Comparison of ENCODE assay signal across 25 cellular contexts in the genomic region with DNA sequence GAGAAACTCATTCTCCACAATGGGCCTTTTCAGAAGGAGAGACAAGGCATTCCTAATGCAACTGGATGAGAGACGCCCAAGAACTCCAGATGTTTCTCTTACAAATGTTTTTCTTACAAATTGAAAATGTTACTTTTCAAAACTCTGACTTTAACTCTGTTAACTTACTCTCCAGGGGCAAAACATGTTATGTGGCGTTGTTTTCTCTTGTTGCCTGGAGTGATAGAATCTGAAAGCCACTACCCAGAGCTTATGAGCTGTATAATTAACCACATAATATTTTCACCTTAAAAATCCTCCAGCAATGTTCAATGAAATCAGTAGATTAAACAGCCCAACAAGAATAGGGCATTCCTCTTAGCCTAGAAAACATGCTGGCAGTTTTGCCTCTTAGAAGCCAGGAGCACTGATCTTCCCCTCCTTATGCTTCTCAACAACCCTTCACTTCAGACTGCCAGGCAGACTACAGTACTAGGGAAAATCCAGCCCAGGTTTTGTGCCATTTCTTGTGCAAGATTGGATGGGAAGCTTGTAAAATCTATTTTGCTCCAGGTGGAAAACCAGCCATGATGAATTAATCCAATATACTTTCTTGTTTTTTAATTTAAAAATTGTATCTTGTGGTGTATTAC.
"Had no signal": no experiment of that assay in that cellular context is flagged by ENCODE, and none has a peak within 500 bp of the region (broad histone marks: within the 10 kb centered on the region; RNA-seq: fewer than 3 reads in every experiment).

No MANE protein-coding gene starts in this region.

- H3K27me3 ChIP-seq: esophagus squamous epithelium, gastrocnemius medialis, neutrophil, pancreas, spleen, tibial nerve, upper lobe of left lung, uterus had no signal

- H3K36me3 ChIP-seq: esophagus squamous epithelium, gastrocnemius medialis, lower lobe of right lung, neutrophil, pancreas, spleen, thoracic aorta, tibial nerve, upper lobe of left lung, uterus had no signal

- DNase-seq: central memory CD4-positive, alpha-beta T cell; dorsolateral prefrontal cortex; effector CD4-positive, alpha-beta T cell; endodermal cell; esophagus squamous epithelium; foreskin fibroblast; gastrocnemius medialis; head of caudate nucleus; lower lobe of right lung; pancreas; right cardiac atrium; spleen; stimulated activated CD4-positive, alpha-beta T cell treated with anti-CD3 and anti-CD28 coated beads, Interleukin-4, amount 100 ng/mL, for 4 hours; stimulated activated naive CD8-positive, alpha-beta T cell treated with anti-CD3 and anti-CD28 coated beads, Interleukin-15, Interleukin-2, amounts not matched to agents 100 U/mL and 50 U/mL, for 24 hours; uterus had no signal

- H3K27ac Mint-ChIP-seq: endodermal cell; natural killer cell treated with Interleukin-12 subunit alpha and Interleukin-12 subunit beta and Interleukin-15 and Interleukin-18, amount 100 ng/mL, for 72 hours; progenitor cell of endocrine pancreas; stimulated activated memory B cell treated with anti-CD40 and anti-IgM and Interleukin-4, amounts not matched to agents 10 μg/mL and 1 μg/mL and 100 μg/mL, for 72 hours had no signal

- H3K4me1 ChIP-seq: gastrocnemius medialis, lower lobe of right lung, pancreas, spleen, tibial nerve, uterus had no signal

- H3K27ac ChIP-seq: dorsolateral prefrontal cortex, esophagus squamous epithelium, gastrocnemius medialis, lower lobe of right lung, neutrophil, pancreas, spleen, thoracic aorta, tibial nerve, upper lobe of left lung, uterus had no signal

- H3K4me1 Mint-ChIP-seq: stimulated activated memory B cell treated with anti-CD40 and anti-IgM and Interleukin-4, amounts not matched to agents 10 μg/mL and 1 μg/mL and 100 μg/mL, for 72 hours had no signal

- H3K9me3 Mint-ChIP-seq: endodermal cell; natural killer cell treated with Interleukin-12 subunit alpha and Interleukin-12 subunit beta and Interleukin-15 and Interleukin-18, amount 100 ng/mL, for 72 hours; neural crest cell; stimulated activated memory B cell treated with anti-CD40 and anti-IgM and Interleukin-4, amounts not matched to agents 10 μg/mL and 1 μg/mL and 100 μg/mL, for 72 hours had no signal

- H3K36me3 Mint-ChIP-seq: natural killer cell treated with Interleukin-12 subunit alpha and Interleukin-12 subunit beta and Interleukin-15 and Interleukin-18, amount 100 ng/mL, for 72 hours; stimulated activated memory B cell treated with anti-CD40 and anti-IgM and Interleukin-4, amounts not matched to agents 10 μg/mL and 1 μg/mL and 100 μg/mL, for 72 hours had no signal

- H3K4me3 Mint-ChIP-seq: endodermal cell; natural killer cell treated with Interleukin-12 subunit alpha and Interleukin-12 subunit beta and Interleukin-15 and Interleukin-18, amount 100 ng/mL, for 72 hours; neural crest cell; stimulated activated memory B cell treated with anti-CD40 and anti-IgM and Interleukin-4, amounts not matched to agents 10 μg/mL and 1 μg/mL and 100 μg/mL, for 72 hours had no signal

- H3K4me3 ChIP-seq: dorsolateral prefrontal cortex, esophagus squamous epithelium, gastrocnemius medialis, lower lobe of right lung, pancreas, skin epidermis, spleen, thoracic aorta, tibial nerve, upper lobe of left lung, uterus had no signal

- ATAC-seq: gastrocnemius medialis; left lobe of liver; natural killer cell treated with Interleukin-12 subunit alpha and Interleukin-12 subunit beta and Interleukin-15 and Interleukin-18, amount 100 ng/mL, for 72 hours; pancreas; right cardiac atrium; stimulated activated memory B cell treated with anti-CD40 and anti-IgM and Interleukin-4, amounts not matched to agents 10 μg/mL and 1 μg/mL and 100 μg/mL, for 72 hours; stimulated activated naive CD8-positive, alpha-beta T cell treated with anti-CD3 and anti-CD28 coated beads, Interleukin-15, Interleukin-2, amounts not matched to agents 100 U/mL and 50 U/mL, for 24 hours had no signal

- H3K9me3 ChIP-seq: esophagus squamous epithelium, gastrocnemius medialis, lower lobe of right lung, neutrophil, pancreas, spleen, thoracic aorta, tibial nerve, upper lobe of left lung, uterus had no signal

- H3K27me3 Mint-ChIP-seq: stimulated activated memory B cell treated with anti-CD40 and anti-IgM and Interleukin-4, amounts not matched to agents 10 μg/mL and 1 μg/mL and 100 μg/mL, for 72 hours had no signal
